ENCODE assay signal across 8 cellular contexts in the genomic region with DNA sequence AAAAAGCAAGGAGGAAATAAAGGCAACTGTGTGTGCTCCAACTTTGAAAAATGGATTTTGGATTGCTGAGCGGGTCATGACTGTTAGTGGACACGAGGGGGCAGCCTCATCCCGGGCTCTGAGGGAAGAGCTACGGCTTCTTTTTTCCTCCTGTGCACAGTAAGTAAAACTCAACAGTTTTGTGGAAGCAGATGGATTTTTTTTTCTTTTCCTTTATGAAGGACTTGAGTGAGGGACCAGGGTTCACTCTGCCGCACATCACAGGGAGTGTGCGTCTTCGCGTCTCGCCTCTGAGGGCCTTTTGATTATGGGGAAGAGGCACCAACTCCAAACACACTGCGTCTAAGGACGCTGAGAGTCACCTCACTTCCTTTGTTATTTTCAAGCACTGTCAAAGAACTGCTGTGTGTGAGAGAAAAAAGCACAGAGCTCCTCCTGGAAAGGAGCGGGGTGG.
DNase-seq lines count a peak whose midpoint lies in the region; ATAC-seq and TF ChIP-seq lines count a peak whose summit lies in the region.

No MANE protein-coding gene starts in this region.

- intact Hi-C loops in A673 (cut with micrococcal nuclease; ENCODE audit: unreplicated experiment) = no loop called here
- intact Hi-C loops in naive thymus-derived CD4-positive, alpha-beta T cell (cut with micrococcal nuclease) = no loop called here

- BruUV-seq in A673 (replicated peaks; lab: Mats Ljungman, UMichigan) = no TSS peak

- H3K36me3 Mint-ChIP-seq in naive thymus-derived CD4-positive, alpha-beta T cell = no peaks in the 10 kb centered on the region
- H3K36me3 Mint-ChIP-seq in type B pancreatic cell = no peaks in the 10 kb centered on the region

- no peaks in the 10 kb centered on the region for H3K4me1 ChIP-seq in A673 (ENCODE audit: insufficient read depth, low read length, poor library complexity, severe bottlenecking)
- no peaks in the 10 kb centered on the region for H3K4me1 ChIP-seq in naive thymus-derived CD4-positive, alpha-beta T cell (ENCODE audit: control insufficient read depth in 2 of 2, insufficient read depth in 2 of 2, low read length in 2 of 2)

- H3K27ac ChIP-seq in A673 (ENCODE audit: low read depth, low read length, poor library complexity, severe bottlenecking) = no peak overlapping the region
- no peak overlapping the region for H3K27ac ChIP-seq in naive thymus-derived CD4-positive, alpha-beta T cell (ENCODE audit: low read depth, low read length)

- peak overlapping the region in 2 of 9 donors; percentile 33 to 36 for H3K27ac Mint-ChIP-seq in naive thymus-derived CD4-positive, alpha-beta T cell
- H3K27ac Mint-ChIP-seq in type B pancreatic cell = peak overlapping the region; percentile 74

- ATAC-seq in HG02763 (IDR thresholded peaks at IDR 0.05; ENCODE audit: unreplicated experiment) = peak; percentile 66
- ATAC-seq in naive thymus-derived CD4-positive, alpha-beta T cell = peak; percentile 54

- H3K4me1 Mint-ChIP-seq in naive thymus-derived CD4-positive, alpha-beta T cell = peaks cover 0 to 9% (median 7%) of the 10 kb centered on the region in 7 donors
- peaks cover 15% of the 10 kb centered on the region for H3K4me1 Mint-ChIP-seq in type B pancreatic cell (ENCODE audit: unreplicated experiment)

- H3K27me3 Mint-ChIP-seq in naive thymus-derived CD4-positive, alpha-beta T cell = peaks cover 0 to 11% (median 3%) of the 10 kb centered on the region in 5 donors
- H3K27me3 Mint-ChIP-seq in type B pancreatic cell = peaks cover 2% of the 10 kb centered on the region

- CTCF ChIA-PET in A673 (lab: Charles Lee) = interaction anchor here (0.6 to 1.0 kb wide), 2 partner anchors 30 to 620 kb away, joined by 3 to 4 read pairs; no protein-coding TSS in a partner anchor
- CTCF ChIA-PET in naive thymus-derived CD4-positive, alpha-beta T cell (lab: Charles Lee) = interaction anchor here (0.6 to 1.4 kb wide), 4 partner anchors 8 to 1902 kb away, joined by 3 to 4 read pairs (median 3); no protein-coding TSS in a partner anchor

- peak overlapping the region; percentile 27 for H3K4me3 ChIP-seq in A673 (ENCODE audit: low read depth, low read length, poor library complexity, severe bottlenecking)
- peak overlapping the region; percentile 8 for H3K4me3 ChIP-seq in naive thymus-derived CD4-positive, alpha-beta T cell (ENCODE audit: low read length)

- H3K4me3 Mint-ChIP-seq in naive thymus-derived CD4-positive, alpha-beta T cell = peak overlapping the region; percentile 42 to 79 (median 70)
- H3K4me3 Mint-ChIP-seq in type B pancreatic cell = peak overlapping the region; percentile 88

- no peaks in the 10 kb centered on the region for H3K36me3 ChIP-seq in A673 (ENCODE audit: insufficient read depth, low read length, poor library complexity, severe bottlenecking)
- H3K36me3 ChIP-seq in naive thymus-derived CD4-positive, alpha-beta T cell (ENCODE audit: control insufficient read depth in 2 of 3, insufficient read depth in 3 of 3, low read length in 3 of 3) = no peaks in the 10 kb centered on the region

- POLR2A ChIA-PET in A673 (lab: Charles Lee; ENCODE audit: low non-redundant PET) = no interaction called here
- POLR2A ChIA-PET in naive thymus-derived CD4-positive, alpha-beta T cell (lab: Charles Lee) = no interaction called here

- H3K9me3 Mint-ChIP-seq in naive thymus-derived CD4-positive, alpha-beta T cell = peaks cover 0 to 3% (median 0%) of the 10 kb centered on the region in 11 donors
- no peaks in the 10 kb centered on the region for H3K9me3 Mint-ChIP-seq in type B pancreatic cell

- H3K9me3 ChIP-seq in A673 (ENCODE audit: low read depth, low read length, poor library complexity, severe bottlenecking) = no peaks in the 10 kb centered on the region
- no peaks in the 10 kb centered on the region for H3K9me3 ChIP-seq in naive thymus-derived CD4-positive, alpha-beta T cell (ENCODE audit: control insufficient read depth in 2 of 3, low read length in 3 of 3)

- TF ChIP-seq CTCF in A673 (conservative IDR thresholded peaks at IDR 0.05; ENCODE audit: low read depth, low read length) = peak; percentile 91
- peak; percentile 84 for TF ChIP-seq CTCF in GM10266 (IDR thresholded peaks at IDR 0.05; ENCODE audit: control insufficient read depth, insufficient read depth, low read depth, missing control alignments)
- peak; percentile 98 for TF ChIP-seq CTCF in type B pancreatic cell (conservative IDR thresholded peaks at IDR 0.05)

- H3K27me3 ChIP-seq in A673 (replicated peaks; ENCODE audit: insufficient read depth, low read depth, low read length, poor library complexity) = no peaks in the 10 kb centered on the region
- no peaks in the 10 kb centered on the region for H3K27me3 ChIP-seq in naive thymus-derived CD4-positive, alpha-beta T cell (ENCODE audit: control insufficient read depth in 2 of 2, insufficient read depth in 2 of 2, low read length in 2 of 2)

- DNase-seq in A673 (ENCODE audit: low spot score) (peak; percentile 56), GM10266 (ENCODE audit: extremely low spot score) (peak; percentile 58), NCI-H345 (lab: John Stamatoyannopoulos, UW) (peak; percentile 0), activated T-cell treated with anti-CD3 and anti-CD28 coated beads for 24 hours (ENCODE audit: low read depth) (peak; percentile 12), fibroblast of peridontal ligament (ENCODE audit: extremely low read depth) (peak; percentile 61), type B pancreatic cell (ENCODE audit: extremely low spot score, unreplicated experiment) (no peak)
- DNase-seq in naive thymus-derived CD4-positive, alpha-beta T cell = peak in 8 of 9 donors; percentile 1 to 37 (median 19)
